Comparison of ENCODE assay signal across 37 cellular contexts in the genomic region with DNA sequence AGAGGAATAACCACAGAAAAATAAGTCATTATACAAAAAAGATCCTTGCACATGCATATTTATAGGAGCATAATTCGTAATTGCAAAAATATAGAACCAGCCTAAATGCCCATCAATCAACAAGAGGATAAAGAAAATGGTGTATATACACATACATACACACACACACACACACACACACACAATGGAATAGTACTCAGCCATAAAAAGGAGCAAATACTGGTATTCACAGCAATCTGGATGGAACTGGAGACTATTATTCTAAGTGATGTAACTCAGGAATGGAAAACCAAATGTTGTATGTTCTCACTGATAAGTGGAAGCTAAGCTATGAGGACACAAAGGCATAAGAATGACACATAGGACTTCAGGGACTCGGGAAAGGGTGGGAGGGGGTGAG.
"Had no signal": no experiment of that assay in that cellular context is flagged by ENCODE, and none has a peak within 500 bp of the region (broad histone marks: within the 10 kb centered on the region; RNA-seq: fewer than 3 reads in every experiment).

No MANE protein-coding gene starts in this region.

- H3K9me3 Mint-ChIP-seq: activated CD4-positive, alpha-beta memory T cell treated with anti-CD3 and anti-CD28 coated beads for 36 hours; activated CD4-positive, alpha-beta T cell treated with anti-CD3 and anti-CD28 coated beads, Interleukin-2, amount 10 ng/mL, durations not matched to agents 24 days and 14 days; activated CD8-positive, alpha-beta T cell treated with anti-CD3 and anti-CD28 coated beads for 36 hours; activated naive CD4-positive, alpha-beta T cell treated with anti-CD3 and anti-CD28 coated beads, Interleukin-2, amount 50 U/mL, for 72 hours; activated naive CD8-positive, alpha-beta T cell treated with anti-CD3 and anti-CD28 coated beads for 36 hours; activated T-cell treated with anti-CD3 and anti-CD28 coated beads, Interleukin-2, amount 50 U/mL, for 4 hours; activated T-helper 1 cell treated with anti-CD3 and anti-CD28 coated beads, Interleukin-12 subunit alpha, Interleukin-12 subunit beta, Interleukin-2, Interleukin-4 antibody, amounts not matched to agents 30 ng/mL and 10 ng/mL and 1 ng/mL, durations not matched to agents 14 hours and 24 hours and 36 hours; activated T-helper 17 cell treated with anti-CD3 and anti-CD28 coated beads, Interleukin-2, amount 50 U/mL, for 72 hours; central memory CD8-positive, alpha-beta T cell; T-helper 1 cell treated with Interleukin-12 subunit alpha and Interleukin-12 subunit beta and Interleukin-4 antibody, amounts not matched to agents 30 μg/mL and 1 μg/mL, for 36 hours; T-helper 2 cell treated with Interferon-gamma antibody and Interleukin-4, amounts not matched to agents 5 μg/mL and 100 μg/mL, for 36 hours had no signal

- H3K4me3 Mint-ChIP-seq: activated B cell treated with CpG ODN at 0.5 μM for 24 hours; activated CD4-positive, alpha-beta memory T cell treated with anti-CD3 and anti-CD28 coated beads for 36 hours; activated CD4-positive, alpha-beta T cell treated with anti-CD3 and anti-CD28 coated beads, Interleukin-2, amount 10 ng/mL, durations not matched to agents 24 days and 14 days; activated CD8-positive, alpha-beta T cell treated with anti-CD3 and anti-CD28 coated beads for 36 hours; activated naive CD4-positive, alpha-beta T cell treated with anti-CD3 and anti-CD28 coated beads for 36 hours; activated naive CD8-positive, alpha-beta T cell treated with anti-CD3 and anti-CD28 coated beads for 36 hours; activated T-cell treated with anti-CD3 and anti-CD28 coated beads, Interleukin-2, amount 50 U/mL, for 72 hours; activated T-helper 1 cell treated with anti-CD3 and anti-CD28 coated beads, Interleukin-12 subunit alpha, Interleukin-12 subunit beta, Interleukin-2, Interleukin-4 antibody, amounts not matched to agents 30 ng/mL and 10 ng/mL and 1 ng/mL, durations not matched to agents 14 hours and 24 hours and 36 hours; central memory CD8-positive, alpha-beta T cell; T-helper 1 cell treated with Interleukin-12 subunit alpha and Interleukin-12 subunit beta and Interleukin-4 antibody, amounts not matched to agents 30 μg/mL and 1 μg/mL, for 36 hours; T-helper 2 cell treated with Interferon-gamma antibody and Interleukin-4, amounts not matched to agents 5 μg/mL and 100 μg/mL, for 36 hours had no signal

- FAIRE-seq: astrocyte, bronchial epithelial cell, TTC549 had no signal

- ATAC-seq: activated CD8-positive, alpha-beta T cell treated with anti-CD3 and anti-CD28 coated beads for 36 hours; activated naive CD4-positive, alpha-beta T cell treated with anti-CD3 and anti-CD28 coated beads, Interleukin-2, amount 50 U/mL, for 72 hours; activated T-cell treated with anti-CD3 and anti-CD28 coated beads, Interleukin-2, amount 50 U/mL, for 4 hours; activated T-cell treated with anti-CD3 and anti-CD28 coated beads, Interleukin-2, amount 50 U/mL, for 72 hours; activated T-helper 17 cell treated with anti-CD3 and anti-CD28 coated beads, Interleukin-2, amount 50 U/mL, for 72 hours; body of pancreas had no signal

- H3K4me3 ChIP-seq: body of pancreas, cardiac muscle cell had no signal

- H3K27ac ChIP-seq: body of pancreas, cardiac muscle cell, VCaP had no signal

- H3K9me3 ChIP-seq: body of pancreas had no signal

- DNase-seq: activated B cell treated with CpG ODN at 0.5 μM for 24 hours; activated CD4-positive, alpha-beta memory T cell treated with anti-CD3 and anti-CD28 coated beads for 36 hours; activated CD4-positive, alpha-beta T cell treated with anti-CD3 and anti-CD28 coated beads for 4 hours; activated CD4-positive, alpha-beta T cell treated with anti-CD3 and anti-CD28 coated beads, Interleukin-2, amount 10 ng/mL, durations not matched to agents 24 days and 14 days; activated CD4-positive, alpha-beta T cell treated with anti-CD3 and anti-CD28 coated beads, Interleukin-2, amount 50 U/mL, for 1 hour; activated CD4-positive, alpha-beta T cell treated with anti-CD3 and anti-CD28 coated beads, Interleukin-2, amount 50 U/mL, for 4 hours; activated CD4-positive, CD25-positive, alpha-beta regulatory T cell treated with anti-CD3 and anti-CD28 coated beads, Interleukin-2, amount 50 U/mL, for 72 hours; activated CD8-positive, alpha-beta memory T cell treated with anti-CD3 and anti-CD28 coated beads, Interleukin-2, amount 50 U/mL, for 4 hours; activated CD8-positive, alpha-beta T cell treated with anti-CD3 and anti-CD28 coated beads for 36 hours; activated effector memory CD4-positive, alpha-beta T cell treated with anti-CD3 and anti-CD28 coated beads, Interleukin-2, amount 50 U/mL, for 16 hours; activated gamma-delta T cell treated with Interleukin-2 at 50 U/mL for 16 hours; activated naive CD4-positive, alpha-beta T cell; activated naive CD4-positive, alpha-beta T cell treated with anti-CD3 and anti-CD28 coated beads for 36 hours; activated naive CD4-positive, alpha-beta T cell treated with anti-CD3 and anti-CD28 coated beads, Interleukin-2, amount 50 U/mL, for 16 hours; activated naive CD8-positive, alpha-beta T cell treated with anti-CD3 and anti-CD28 coated beads for 36 hours; activated T-cell treated with anti-CD3 and anti-CD28 coated beads for 4 hours; activated T-cell treated with anti-CD3 and anti-CD28 coated beads, Interleukin-2, amount 50 U/mL, for 1 hour; activated T-cell treated with anti-CD3 and anti-CD28 coated beads, Interleukin-2, amount 50 U/mL, for 4 hours; activated T-cell treated with anti-CD3 and anti-CD28 coated beads, Interleukin-2, amount 50 U/mL, for 72 hours; amygdala; anterior cingulate cortex; body of pancreas; caudate nucleus; T-helper 1 cell; T-helper 2 cell; T-helper 9 cell had no signal

- H3K27me3 ChIP-seq: body of pancreas had no signal

- H3K27ac Mint-ChIP-seq: activated B cell treated with CpG ODN at 0.5 μM for 24 hours; activated CD4-positive, alpha-beta memory T cell treated with anti-CD3 and anti-CD28 coated beads for 36 hours; activated CD4-positive, alpha-beta T cell treated with anti-CD3 and anti-CD28 coated beads, Interleukin-2, amount 10 ng/mL, durations not matched to agents 24 days and 14 days; activated CD8-positive, alpha-beta T cell treated with anti-CD3 and anti-CD28 coated beads for 36 hours; activated naive CD4-positive, alpha-beta T cell treated with anti-CD3 and anti-CD28 coated beads for 36 hours; activated naive CD4-positive, alpha-beta T cell treated with anti-CD3 and anti-CD28 coated beads, Interleukin-2, amount 50 U/mL, for 72 hours; activated naive CD8-positive, alpha-beta T cell treated with anti-CD3 and anti-CD28 coated beads for 36 hours; activated T-cell treated with anti-CD3 and anti-CD28 coated beads, Interleukin-2, amount 50 U/mL, for 72 hours; activated T-helper 1 cell treated with anti-CD3 and anti-CD28 coated beads, Interleukin-12 subunit alpha, Interleukin-12 subunit beta, Interleukin-2, Interleukin-4 antibody, amounts not matched to agents 30 ng/mL and 10 ng/mL and 1 ng/mL, durations not matched to agents 14 hours and 24 hours and 36 hours; activated T-helper 17 cell treated with anti-CD3 and anti-CD28 coated beads, Interleukin-2, amount 50 U/mL, for 72 hours; T-helper 1 cell treated with Interleukin-12 subunit alpha and Interleukin-12 subunit beta and Interleukin-4 antibody, amounts not matched to agents 30 μg/mL and 1 μg/mL, for 36 hours; T-helper 2 cell treated with Interferon-gamma antibody and Interleukin-4, amounts not matched to agents 5 μg/mL and 100 μg/mL, for 36 hours had no signal
